In the genomic region with DNA sequence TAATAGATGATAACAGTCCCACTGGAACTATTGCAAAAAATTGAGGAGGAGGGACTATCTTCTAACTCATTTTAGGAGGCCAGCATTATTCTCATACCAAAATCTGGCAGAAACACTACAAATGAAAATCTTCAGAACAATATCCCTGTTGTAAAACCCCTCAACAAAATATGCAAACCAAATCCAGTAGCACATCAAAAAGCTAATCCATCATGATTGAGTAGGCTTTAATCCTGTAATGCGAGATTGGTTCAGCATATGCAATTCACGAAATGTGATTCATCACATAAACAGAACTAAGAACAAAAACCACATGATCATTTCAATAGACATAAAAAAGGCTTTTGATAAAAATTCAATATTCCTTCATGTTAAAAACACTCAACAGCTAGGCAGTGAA, we compare ENCODE assay signal across 33 cellular contexts. TPM values are rescaled to one million over a fixed set of nuclear protein-coding genes. Genes with fewer than 3 reads are reported as not detected.
DNase-seq lines count a peak whose midpoint lies in the region; ATAC-seq, FAIRE-seq and TF ChIP-seq lines count a peak whose summit lies in the region.
"Had no signal": no experiment of that assay in that cellular context is flagged by ENCODE, and none has a peak within 500 bp of the region (broad histone marks: within the 10 kb centered on the region; RNA-seq: fewer than 3 reads in every experiment).

No MANE protein-coding gene starts in this region.

- FAIRE-seq in D721Med (lab: Jason Lieb, UNC) = peak; percentile 97
- FAIRE-seq: HTR-8/SVneo had no signal

- ATAC-seq in GM18868 (IDR thresholded peaks at IDR 0.05; ENCODE audit: unreplicated experiment) = no peak
- ATAC-seq: activated CD8-positive, alpha-beta T cell treated with anti-CD3 and anti-CD28 coated beads, Interleukin-2, amount 10 ng/mL, durations not matched to agents 7 days and 5 days had no signal

- no peaks in the 10 kb centered on the region for H3K9me3 ChIP-seq in colonic mucosa
- H3K9me3 ChIP-seq: ovary, Peyer's patch, thyroid gland had no signal

- intact Hi-C loops in colonic mucosa (cut with DNase I) = no loop called here

- H3K27me3 ChIP-seq in colonic mucosa = no peaks in the 10 kb centered on the region
- H3K27me3 ChIP-seq: cardiac muscle cell, esophagus muscularis mucosa, MG63, ovary, Peyer's patch, thyroid gland had no signal

- H3K27ac ChIP-seq in colonic mucosa = no peak overlapping the region
- H3K27ac ChIP-seq: cardiac muscle cell, esophagus muscularis mucosa, ovary, Peyer's patch, spleen, thyroid gland, VCaP had no signal

- no peaks in the 10 kb centered on the region for H3K4me1 ChIP-seq in colonic mucosa
- H3K4me1 ChIP-seq: esophagus muscularis mucosa, Peyer's patch, spleen, thyroid gland had no signal

- TF ChIP-seq CTCF in D721Med (IDR thresholded peaks at IDR 0.05; ENCODE audit: insufficient read depth, missing control alignments) (no peak), epithelial cell of esophagus (IDR thresholded peaks at IDR 0.05; ENCODE audit: insufficient read depth, low read depth, low read length, missing control alignments) (no peak), colonic mucosa (IDR thresholded peaks at IDR 0.05) (no peak)

- no peak for DNase-seq in D721Med (ENCODE audit: insufficient read length, low spot score)
- peak; percentile 71 for DNase-seq in NCI-H82 (lab: John Stamatoyannopoulos, UW)
- DNase-seq in epithelial cell of esophagus (ENCODE audit: low read depth) = peak; percentile 44
- DNase-seq in iris pigment epithelial cell (ENCODE audit: low read depth) = peak; percentile 88
- DNase-seq in colonic mucosa = no peak
- DNase-seq in NCI-H128 (lab: John Stamatoyannopoulos, UW; ENCODE audit: unreplicated experiment) = no peak
- DNase-seq in stimulated activated CD4-positive, alpha-beta T cell treated with anti-CD3 and anti-CD28 coated beads, Interleukin-2, amount 100 ng/mL, for 48 hours = no peak
- DNase-seq: ACHN; activated CD4-positive, alpha-beta T cell treated with anti-CD3 and anti-CD28 coated beads for 4 hours; activated CD8-positive, alpha-beta T cell treated with anti-CD3 and anti-CD28 coated beads, Interleukin-2, amount 10 ng/mL, durations not matched to agents 7 days and 5 days; anterior cingulate cortex; CD4-positive, alpha-beta memory T cell; endodermal cell; glutamatergic neuron; H9; KBM-7; mammary epithelial cell; MG63; NCI-H1417; NCI-H2029; NCI-H526 treated with DMSO at 0.1 percent for 48 hours; nephron progenitor cell; ovary; Peyer's patch; SIG-M5; spleen; stimulated activated CD4-positive, alpha-beta T cell treated with anti-CD3 and anti-CD28 coated beads, Interleukin-2, amount 100 ng/mL, for 24 hours; thyroid gland had no signal

- H3K9ac ChIP-seq in colonic mucosa (ENCODE audit: low read depth in 2 of 2, low read length in 2 of 2) = no peak overlapping the region

- H3K4me3 ChIP-seq in epithelial cell of esophagus (ENCODE audit: low read length) (no peak overlapping the region), colonic mucosa (no peak overlapping the region)
- H3K4me3 ChIP-seq: cardiac muscle cell, esophagus muscularis mucosa, MG63, ovary, Peyer's patch, spleen, thyroid gland had no signal

- no peaks in the 10 kb centered on the region for H3K36me3 ChIP-seq in colonic mucosa
- H3K36me3 ChIP-seq: cardiac muscle cell, esophagus muscularis mucosa, MG63, ovary, Peyer's patch, spleen, thyroid gland had no signal

RNA-seq across cellular contexts. Expression of gene PLSCR2, which starts 23.9 kb away (rescaled TPM):
- total RNA-seq in colonic mucosa = under 1 TPM; 0.90 to 0.94 TPM
- total RNA-seq: activated CD8-positive, alpha-beta T cell treated with anti-CD3 and anti-CD28 coated beads, Interleukin-2, amount 10 ng/mL, durations not matched to agents 7 days and 5 days; cardiac muscle cell; H9; mammary epithelial cell; Peyer's patch; thyroid gland had no signal

RNA-seq across cellular contexts. Expression of gene PLSCR1, which starts 51.2 kb away (rescaled TPM):
- 100 to 1,000 TPM in 1 of 2 donors, 10 to 100 TPM in 1; 99.0 to 180 TPM for total RNA-seq in colonic mucosa

Comparison
In these comparisons a context has a peak if more than half of its experiments do, and no peak if none do; other contexts are left out.
1. DNase-seq: peak in NCI-H82 (single experiment), epithelial cell of esophagus (single experiment) and iris pigment epithelial cell (single experiment); none in D721Med (single experiment), colonic mucosa (single experiment), NCI-H128 (single experiment) and stimulated activated CD4-positive, alpha-beta T cell treated with anti-CD3 and anti-CD28 coated beads, Interleukin-2, amount 100 ng/mL, for 48 hours (0 of 2).